In genomic region chr10:63368365-63368764, GRCh38 we compare ENCODE assay signal across 23 cellular contexts.
DNase-seq lines count a peak whose midpoint lies in the region; ATAC-seq, FAIRE-seq and TF ChIP-seq lines count a peak whose summit lies in the region.
"Had no signal": no experiment of that assay in that cellular context is flagged by ENCODE, and none has a peak within 500 bp of the region (broad histone marks: within the 10 kb centered on the region; RNA-seq: fewer than 3 reads in every experiment).

No MANE protein-coding gene starts in this region.

- no peak overlapping the region for H3K4me2 ChIP-seq in HepG2 (ENCODE audit: low read depth, low read length)
- no peak overlapping the region for H3K4me2 ChIP-seq in K562 (ENCODE audit: insufficient read depth, low read length)

- no peak overlapping the region for H3K9ac ChIP-seq in HepG2 (ENCODE audit: insufficient read depth, low read depth, low read length)
- H3K9ac ChIP-seq in K562 (ENCODE audit: insufficient read depth in 1 of 2, low read depth in 2 of 2, low read length in 2 of 2) = no peak overlapping the region
- H3K9ac ChIP-seq: BLaER1 treated with 17β-estradiol and CSF1 and Interleukin-3, amounts not matched to agents 10 nM and 100 nM had no signal

- no peaks in the 10 kb centered on the region for H3K9me1 ChIP-seq in K562 (ENCODE audit: control insufficient read depth, insufficient read depth, low read length)

- no peak for FAIRE-seq in HepG2 (lab: Jason Lieb, UNC)
- peak; percentile 27 for FAIRE-seq in H54 (lab: Jason Lieb, UNC)
- no peak for FAIRE-seq in K562 (lab: Jason Lieb, UNC)
- FAIRE-seq: A204.1, D721Med, G401.6, GM12878, GM12892, GM18507 had no signal

- H3K4me1 ChIP-seq in HepG2 (ENCODE audit: insufficient read depth, low read length) (peaks cover 29% of the 10 kb centered on the region), right lobe of liver (peaks cover 0 to 49% (median 18%) of the 10 kb centered on the region in 4 donors), K562 (replicated peaks in 1 of 2; ENCODE audit: control insufficient read depth in 2 of 2, insufficient read depth in 2 of 2, low read length in 2 of 2) (peaks cover 0 to 4% of the 10 kb centered on the region in 2 experiments; a peak in 1 of 5 replicates)

- peaks cover 12% of the 10 kb centered on the region for H3K79me2 ChIP-seq in HepG2 (ENCODE audit: insufficient read depth, low read length)
- peaks cover 10% of the 10 kb centered on the region; the same call in 2 of the 3 replicates for H3K79me2 ChIP-seq in K562 (ENCODE audit: control insufficient read depth, insufficient read depth, low read length)

- H3K36me3 ChIP-seq in HepG2 (replicated peaks in 1 of 2; ENCODE audit: control insufficient read depth in 1 of 2, insufficient read depth in 2 of 2, low read length in 2 of 2) (no peaks in the 10 kb centered on the region), right lobe of liver (no peaks in the 10 kb centered on the region), K562 (ENCODE audit: control insufficient read depth, insufficient read depth, low read length) (no peaks in the 10 kb centered on the region)

- H3K27me3 ChIP-seq in HepG2 (ENCODE audit: control insufficient read depth in 1 of 2, insufficient read depth in 2 of 2, low read length in 2 of 2) (no peaks in the 10 kb centered on the region; a peak in 1 of 5 replicates), right lobe of liver (no peaks in the 10 kb centered on the region), K562 (ENCODE audit: control insufficient read depth in 2 of 2, insufficient read depth in 2 of 2, low read length in 2 of 2) (no peaks in the 10 kb centered on the region)
- H3K27me3 ChIP-seq: BLaER1 treated with 17β-estradiol and CSF1 and Interleukin-3, amounts not matched to agents 10 nM and 100 nM had no signal

- TF ChIP-seq RAD21 in HepG2 (CRISPR knock-in tag; IDR thresholded peaks at IDR 0.05) = no peak
- TF ChIP-seq RAD21 in K562 (CRISPR knock-in tag; conservative IDR thresholded peaks at IDR 0.05 in 1 of 2, IDR thresholded peaks at IDR 0.05 in 1 of 2) = no peak

- BruUV-seq in HepG2 (replicated peaks; lab: Mats Ljungman, UMichigan) (no TSS peak), K562 (replicated peaks; lab: Mats Ljungman, UMichigan) (no TSS peak)

- no peak for DNase-seq in HepG2 (ENCODE audit: low spot score)
- DNase-seq in right lobe of liver = no peak
- no peak for DNase-seq in H54 (ENCODE audit: insufficient read length, low spot score)
- DNase-seq in K562 (ENCODE audit: extremely low read depth in 1 of 4, low spot score in 3 of 4) = no peak
- no peak for DNase-seq in GM03348 (ENCODE audit: low spot score)
- no peak for DNase-seq in cerebellum (ENCODE audit: low spot score)
- DNase-seq in activated CD4-positive, alpha-beta T cell treated with anti-CD3 and anti-CD28 coated beads, Interleukin-2, amount 50 U/mL, for 4 hours = no peak
- DNase-seq: 8988T; AML-193; Caco-2; Calu3; CD4-positive, alpha-beta T cell; CD8-positive, alpha-beta T cell; DMS79 treated with DMSO at 0.1 percent for 48 hours; GF-D8 had no signal

- no peaks in the 10 kb centered on the region; the same call in 1 of the 2 replicates for H4K20me1 ChIP-seq in HepG2 (ENCODE audit: insufficient read depth, low read length)
- H4K20me1 ChIP-seq in K562 (replicated peaks; ENCODE audit: control insufficient read depth, insufficient read depth, low read length) = no peaks in the 10 kb centered on the region

- H2AFZ ChIP-seq in HepG2 (ENCODE audit: low read length) (no peak overlapping the region), K562 (ENCODE audit: low read depth, low read length) (no peak overlapping the region)

- TF ChIP-seq POLR2A in HepG2 (IDR thresholded peaks at IDR 0.05; ENCODE audit: insufficient read depth in 1 of 2, low read depth in 2 of 2, low read length in 2 of 2) (no peak), right lobe of liver (IDR thresholded peaks at IDR 0.05) (no peak), H54 (IDR thresholded peaks at IDR 0.05; ENCODE audit: low read depth, low read length) (no peak), K562 (conservative IDR thresholded peaks at IDR 0.05) (no peak)

- in situ Hi-C loops in HepG2 (cut with HindIII; ENCODE audit: extremely low pct_ligation_motif_present, low pct_unique_long_range_greater_than_20kb) (no loop called here), K562 (cut with MboI) (no loop called here)

- CTCF ChIA-PET in HepG2 (lab: Yijun Ruan, JAX; ENCODE audit: low intra/inter-chr PET ratio, low total read pairs) = no interaction called here
- CTCF ChIA-PET in K562 (lab: Yijun Ruan, JAX; ENCODE audit: low intra/inter-chr PET ratio) = no interaction called here

- POLR2A ChIA-PET in HepG2 (lab: Yijun Ruan, JAX) = no interaction called here
- POLR2A ChIA-PET in K562 (lab: Yijun Ruan, JAX) = interaction anchor here (1.1 kb wide), 1 partner anchor 15 kb away, joined by 3 read pairs; no protein-coding TSS in a partner anchor

- no peak for TF ChIP-seq CTCF in HepG2 (CRISPR knock-in tag; IDR thresholded peaks at IDR 0.05)
- TF ChIP-seq CTCF in right lobe of liver (IDR thresholded peaks at IDR 0.05) = no peak
- TF ChIP-seq CTCF in K562 (IDR thresholded peaks at IDR 0.05 in 2 of 3, conservative IDR thresholded peaks at IDR 0.05 in 1 of 3; ENCODE audit: insufficient read depth in 2 of 3, low read depth in 1 of 3, low read length in 3 of 3) = no peak

- no peak overlapping the region for H3K27ac ChIP-seq in HepG2 (ENCODE audit: extremely low read length, insufficient read depth, low read length)
- H3K27ac ChIP-seq in right lobe of liver = no peak overlapping the region
- no peak overlapping the region for H3K27ac ChIP-seq in K562 (ENCODE audit: extremely low read depth, low read depth, low read length)
- H3K27ac ChIP-seq: BLaER1 treated with 17β-estradiol and CSF1 and Interleukin-3, amounts not matched to agents 10 nM and 100 nM; C4-2B had no signal

- no peaks in the 10 kb centered on the region for H3K9me3 ChIP-seq in HepG2 (ENCODE audit: low read length)
- H3K9me3 ChIP-seq in right lobe of liver = no peaks in the 10 kb centered on the region
- H3K9me3 ChIP-seq in K562 (replicated peaks; ENCODE audit: control insufficient read depth, insufficient read depth, low read depth, low read length) = no peaks in the 10 kb centered on the region
- H3K9me3 ChIP-seq: BLaER1 treated with 17β-estradiol and CSF1 and Interleukin-3, amounts not matched to agents 10 nM and 100 nM; Caco-2 had no signal

- WGBS in HepG2 (ENCODE audit: low lambda C conversion rate) = 100% methylated on average over 4 of the region's 4 CpGs
- 61% methylated on average over 4 of the region's 4 CpGs for WGBS in right lobe of liver (ENCODE audit: insufficient coverage, low coverage, low lambda C conversion rate, missing lambda C conversion rate)
- 88% methylated on average over 4 of the region's 4 CpGs for WGBS in K562 (ENCODE audit: insufficient coverage, low coverage, missing lambda C conversion rate)

- H3K4me3 ChIP-seq in HepG2 (replicated peaks in 1 of 3; ENCODE audit: insufficient read depth in 1 of 3, low read depth in 2 of 3, low read length in 3 of 3) (no peak overlapping the region), right lobe of liver (no peak overlapping the region), K562 (no peak overlapping the region)
- H3K4me3 ChIP-seq: BLaER1 treated with 17β-estradiol and CSF1 and Interleukin-3, amounts not matched to agents 10 nM and 100 nM; GM12878 had no signal

- intact Hi-C loops in HepG2 (cut with micrococcal nuclease; ENCODE audit: unreplicated experiment) = loop anchor here (10.0 kb wide), 1 partner anchor 64 kb away; no protein-coding TSS in a partner anchor
- intact Hi-C loops in right lobe of liver (cut with DNase I) = no loop called here
- intact Hi-C loops in K562 (cut with micrococcal nuclease) = no loop called here

- TF ChIP-seq EP300 in HepG2 (IDR thresholded peaks at IDR 0.05; ENCODE audit: low read depth in 2 of 2, low read length in 2 of 2) (no peak), HepG2 (CRISPR knock-in tag; IDR thresholded peaks at IDR 0.05; ENCODE audit: borderline replicate concordance) (no peak), K562 (IDR thresholded peaks at IDR 0.05; ENCODE audit: low read length) (no peak)

- ATAC-seq in HepG2 = no peak
- ATAC-seq in right lobe of liver = no peak
- no peak for ATAC-seq in K562
- ATAC-seq: CD8-positive, alpha-beta T cell; GM12878 had no signal

TF ChIP-seq in HepG2, 621 proteins besides CTCF, POLR2A, EP300 and RAD21:
- TF ChIP-seq MAFF (IDR thresholded peaks at IDR 0.05; ENCODE audit: low read depth, low read length) (peak; percentile 57; the same call in 1 of the 2 replicates), FOXJ3 (CRISPR knock-in tag; IDR thresholded peaks at IDR 0.05; ENCODE audit: borderline replicate concordance) (no peak), MAFK (conservative IDR thresholded peaks at IDR 0.05 in 1 of 2, IDR thresholded peaks at IDR 0.05 in 1 of 2; ENCODE audit: low read length in 2 of 2) (peak; percentile 54 to 69)

TF ChIP-seq in K562, 482 proteins besides CTCF, POLR2A, EP300 and RAD21:
- TF ChIP-seq ZNF316 (IDR thresholded peaks at IDR 0.05) (peak; percentile 68), TAF1 (IDR thresholded peaks at IDR 0.05; ENCODE audit: control insufficient read depth, extremely low read depth, insufficient read depth, low read length, severe bottlenecking) (no peak), MAFG (tag; conservative IDR thresholded peaks at IDR 0.05) (peak; percentile 33; the same call in 1 of the 2 replicates), DLX4 (CRISPR knock-in tag; IDR thresholded peaks at IDR 0.05) (no peak), MEF2A (IDR thresholded peaks at IDR 0.05; ENCODE audit: control insufficient read depth, low read depth, low read length) (no peak), MAFF (IDR thresholded peaks at IDR 0.05; ENCODE audit: low read length) (0 out of 2 replicates have a peak, but pooled peaks have one; percentile 22), ELF1 (tag; IDR thresholded peaks at IDR 0.05) (no peak), C11orf30 (IDR thresholded peaks at IDR 0.05; ENCODE audit: low read depth) (0 out of 2 replicates have a peak, but pooled peaks have one; percentile 21), MAFK (IDR thresholded peaks at IDR 0.05; ENCODE audit: low read length) (peak; percentile 29; the same call in 1 of the 2 replicates)

Comparison
In these comparisons a context has a peak if more than half of its experiments do, and no peak if none do; other contexts are left out.
1. Of the 241 proteins assayed by ChIP-seq in both HepG2 and K562: peak only in HepG2: none; only in K562: MAFG; in both: MAFF and MAFK; in neither: 238.